Comparison of ENCODE assay signal across 14 cellular contexts in the genomic region with DNA sequence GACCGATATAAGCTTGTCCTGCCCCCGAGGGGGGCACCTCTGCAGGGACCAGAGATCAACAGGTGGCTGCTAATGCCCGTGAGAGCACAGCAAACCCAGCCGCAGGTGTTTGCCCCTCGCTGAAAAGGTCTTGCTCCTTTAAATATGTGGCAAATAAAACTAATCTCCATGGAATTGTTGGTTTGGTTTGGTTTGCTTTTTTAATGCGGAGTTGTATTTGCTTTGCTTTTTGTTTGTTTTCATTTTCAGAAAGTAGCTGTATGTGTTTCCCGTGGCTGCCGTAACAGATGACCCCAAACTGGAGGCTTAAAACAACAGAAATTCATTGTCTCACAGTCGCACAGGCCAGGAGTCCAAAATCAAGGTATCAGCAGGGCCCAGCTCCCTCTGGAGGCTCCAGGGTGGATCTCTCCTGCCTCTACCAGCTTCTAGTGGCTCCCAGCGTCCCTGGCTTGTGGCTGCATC.
A peak's percentile ranks its signal among the peaks of the same experiment; 100 is the strongest.
DNase-seq lines count a peak whose midpoint lies in the region; ATAC-seq and TF ChIP-seq lines count a peak whose summit lies in the region.
"Had no signal": no experiment of that assay in that cellular context is flagged by ENCODE, and none has a peak within 500 bp of the region (broad histone marks: within the 10 kb centered on the region; RNA-seq: fewer than 3 reads in every experiment).

No MANE protein-coding gene starts in this region.

- peak; percentile 56 for DNase-seq in NCI-H510A treated with DMSO at 0.1 percent for 48 hours (lab: John Stamatoyannopoulos, UW)
- DNase-seq in NCI-H510A (lab: John Stamatoyannopoulos, UW), result no peak
- DNase-seq in SHP77 (lab: John Stamatoyannopoulos, UW), result peak; percentile 78 to 80
- no peak for DNase-seq in fibroblast of the aortic adventitia (ENCODE audit: low read depth)
- peak in 1 of 2 donors; percentile 34 for DNase-seq in thyroid gland
- DNase-seq in iPS-NIHi11 (ENCODE audit: low spot score), result no peak
- DNase-seq in SKM-1 (lab: John Stamatoyannopoulos, UW; ENCODE audit: unreplicated experiment), result no peak
- DNase-seq: activated CD4-positive, alpha-beta T cell treated with anti-CD3 and anti-CD28 coated beads, Interleukin-2, amount 50 U/mL, for 1 hour; anterior cingulate cortex; effector memory CD4-positive, alpha-beta T cell; glutamatergic neuron; Kasumi-1; left cardiac atrium had no signal

- intact Hi-C loops in thyroid gland (cut with DNase I), result no loop called here

- no peak for ATAC-seq in GM21447 (IDR thresholded peaks at IDR 0.05; ENCODE audit: unreplicated experiment)
- ATAC-seq: left cardiac atrium had no signal

- H3K36me3 ChIP-seq in thyroid gland, result no peaks in the 10 kb centered on the region

- TF ChIP-seq CTCF in fibroblast of the aortic adventitia (IDR thresholded peaks at IDR 0.05; ENCODE audit: insufficient read depth, low read length) (peak; percentile 4), thyroid gland (IDR thresholded peaks at IDR 0.05) (peak in 2 of 6 experiments; percentile 6 to 16)

- no peaks in the 10 kb centered on the region for H3K27me3 ChIP-seq in thyroid gland

- H3K9me3 ChIP-seq in thyroid gland, result no peaks in the 10 kb centered on the region

- H3K4me3 ChIP-seq in fibroblast of the aortic adventitia (ENCODE audit: low read depth, low read length) (no peak overlapping the region), thyroid gland (replicated peaks in 1 of 3) (no peak overlapping the region)

- H3K27ac ChIP-seq in thyroid gland, result peak overlapping the region; percentile 90 to 97 (median 92)

- TF ChIP-seq POLR2A in thyroid gland (IDR thresholded peaks at IDR 0.05), result no peak

- 41 to 46% methylated on average over 10 of the region's 10 CpGs for WGBS in thyroid gland, 2 donors

- H3K4me1 ChIP-seq in thyroid gland, result peaks cover 69 to 74% of the 10 kb centered on the region in 2 donors

Comparison
In these comparisons a context has a peak if more than half of its experiments do, and no peak if none do; other contexts are left out.
1. DNase-seq: peak in NCI-H510A treated with DMSO at 0.1 percent for 48 hours (single experiment) and SHP77 (2 of 2); none in NCI-H510A (single experiment), fibroblast of the aortic adventitia (single experiment), iPS-NIHi11 (single experiment) and SKM-1 (single experiment).